ENCODE assay signal across 30 cellular contexts in the genomic region with DNA sequence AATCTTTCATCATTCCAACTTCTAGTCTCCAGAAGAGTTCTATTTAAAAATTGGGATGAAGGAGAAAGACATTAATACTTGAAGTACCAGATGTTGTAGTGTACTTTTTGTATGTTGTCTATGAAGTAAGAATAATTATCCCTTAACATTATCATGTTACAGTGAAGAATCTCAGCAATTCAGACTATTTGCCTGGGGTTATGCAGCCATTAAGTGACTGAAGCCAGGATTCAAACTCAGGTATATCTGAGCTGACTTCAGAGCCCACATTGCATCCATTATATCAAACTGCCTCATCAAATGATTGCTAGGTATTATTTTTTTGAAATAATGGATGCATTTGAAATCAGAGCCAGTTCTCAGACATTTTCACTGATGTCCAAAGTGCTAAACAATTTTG.
A peak's percentile ranks its signal among the peaks of the same experiment; 100 is the strongest.
DNase-seq lines count a peak whose midpoint lies in the region; ATAC-seq, FAIRE-seq and TF ChIP-seq lines count a peak whose summit lies in the region.
"Had no signal": no experiment of that assay in that cellular context is flagged by ENCODE, and none has a peak within 500 bp of the region (broad histone marks: within the 10 kb centered on the region; RNA-seq: fewer than 3 reads in every experiment).

No MANE protein-coding gene starts in this region.

- no peak overlapping the region for H3K4me2 ChIP-seq in SK-N-SH

- TF ChIP-seq CTCF in SK-N-SH (IDR thresholded peaks at IDR 0.05): no peak
- TF ChIP-seq CTCF in bronchial epithelial cell (IDR thresholded peaks at IDR 0.05; ENCODE audit: insufficient read depth, low read length, severe bottlenecking): no peak
- no peak for TF ChIP-seq CTCF in kidney epithelial cell (IDR thresholded peaks at IDR 0.05; ENCODE audit: insufficient read depth, low read length, poor library complexity, severe bottlenecking)
- TF ChIP-seq CTCF in testis (IDR thresholded peaks at IDR 0.05): no peak

- H3K4me1 ChIP-seq in SK-N-SH (ENCODE audit: control insufficient read depth in 1 of 2, insufficient read depth in 2 of 2, low read depth in 1 of 2, low read length in 1 of 2) (no peaks in the 10 kb centered on the region), testis (no peaks in the 10 kb centered on the region)
- H3K4me1 ChIP-seq: breast epithelium, gastrocnemius medialis, prostate gland, transverse colon had no signal

- H3K4me3 ChIP-seq in SK-N-SH (ENCODE audit: low read depth in 2 of 2, low read length in 1 of 2) (no peak overlapping the region), bronchial epithelial cell (ENCODE audit: low read depth, low read length) (no peak overlapping the region), kidney epithelial cell (ENCODE audit: low read depth, low read length) (no peak overlapping the region), testis (no peak overlapping the region)
- H3K4me3 ChIP-seq: breast epithelium, gastrocnemius medialis, MG63, prostate gland, transverse colon had no signal

- no peaks in the 10 kb centered on the region for H3K9me2 ChIP-seq in SK-N-SH

- no peaks in the 10 kb centered on the region for H3K9me3 ChIP-seq in SK-N-SH
- no peaks in the 10 kb centered on the region for H3K9me3 ChIP-seq in testis
- H3K9me3 ChIP-seq: breast epithelium, gastrocnemius medialis, MG63, prostate gland, transverse colon had no signal

- H3K27ac ChIP-seq in SK-N-SH (ENCODE audit: low read depth in 2 of 2, low read length in 1 of 2) (no peak overlapping the region), testis (no peak overlapping the region)
- H3K27ac ChIP-seq: 22Rv1, breast epithelium, gastrocnemius medialis, prostate gland, transverse colon had no signal

- intact Hi-C loops in testis (cut with DNase I; ENCODE audit: low total_unique reads): no loop called here

- no peak overlapping the region for H2AFZ ChIP-seq in SK-N-SH (ENCODE audit: low read depth)

- CTCF ChIA-PET in SK-N-SH (lab: Yijun Ruan, JAX): no interaction called here

- no peaks in the 10 kb centered on the region for H4K20me1 ChIP-seq in SK-N-SH (ENCODE audit: insufficient read depth)

- H3K79me2 ChIP-seq in SK-N-SH (ENCODE audit: insufficient read depth): peaks cover under 1% of the 10 kb centered on the region; the same call in 1 of the 2 replicates

- POLR2A ChIA-PET in SK-N-SH (lab: Yijun Ruan, JAX): no interaction called here

- H3F3A ChIP-seq in SK-N-SH (replicated peaks; ENCODE audit: insufficient read depth): no peaks in the 10 kb centered on the region

- FAIRE-seq in bronchial epithelial cell (lab: Jason Lieb, UNC) (no peak), H54 (lab: Jason Lieb, UNC) (no peak)
- FAIRE-seq: G401.6, islet of Langerhans had no signal

- no peak for TF ChIP-seq EP300 in SK-N-SH (IDR thresholded peaks at IDR 0.05; ENCODE audit: borderline replicate concordance in 1 of 2, low read depth in 1 of 2, low read length in 1 of 2)

- H3K27me3 ChIP-seq in SK-N-SH (ENCODE audit: insufficient read depth) (no peaks in the 10 kb centered on the region), bronchial epithelial cell (ENCODE audit: control insufficient read depth, insufficient read depth, low read length) (no peaks in the 10 kb centered on the region), kidney epithelial cell (ENCODE audit: control insufficient read depth, insufficient read depth, low read length) (no peaks in the 10 kb centered on the region), testis (no peaks in the 10 kb centered on the region)
- H3K27me3 ChIP-seq: breast epithelium, gastrocnemius medialis, MG63, transverse colon had no signal

- no peak for DNase-seq in SK-N-SH
- DNase-seq in bronchial epithelial cell (ENCODE audit: low read depth): peak; percentile 7
- peak; percentile 5 for DNase-seq in kidney epithelial cell (ENCODE audit: low read depth)
- no peak for DNase-seq in GDM1 (lab: John Stamatoyannopoulos, UW)
- DNase-seq in DMS153 treated with DMSO at 0.1 percent for 48 hours (lab: John Stamatoyannopoulos, UW; ENCODE audit: unreplicated experiment): no peak
- no peak for DNase-seq in H54 (ENCODE audit: insufficient read length, low spot score)
- no peak for DNase-seq in testis
- DNase-seq: activated CD4-positive, alpha-beta T cell treated with anti-CD3 and anti-CD28 coated beads for 4 hours; activated naive CD4-positive, alpha-beta T cell treated with anti-CD3 and anti-CD28 coated beads, Interleukin-2, amount 50 U/mL, for 16 hours; amygdala; C1 segment of cervical spinal cord; DMS53; gastrocnemius medialis; HFFc6; KBM-7; MG63; midbrain; naive thymus-derived CD4-positive, alpha-beta T cell; NCI-H1105 treated with DMSO at 0.1 percent for 48 hours; NCI-H2029; SHP77; stimulated activated CD4-positive, alpha-beta T cell treated with anti-CD3 and anti-CD28 coated beads, Interleukin-4, amount 100 ng/mL, for 4 hours; transverse colon had no signal

- TF ChIP-seq POLR2A in H54 (IDR thresholded peaks at IDR 0.05; ENCODE audit: low read depth, low read length) (no peak), testis (IDR thresholded peaks at IDR 0.05) (no peak)

- ATAC-seq in SK-N-SH treated with all-trans-retinoic acid at 6 μM for 48 hours: 0 out of 3 replicates have a peak, but pooled peaks have one; percentile 46
- ATAC-seq: gastrocnemius medialis; naive thymus-derived CD4-positive, alpha-beta T cell; sciatic nerve had no signal

- no peak for TF ChIP-seq RAD21 in SK-N-SH (IDR thresholded peaks at IDR 0.05; ENCODE audit: low read length)

- H3K36me3 ChIP-seq in SK-N-SH (replicated peaks in 1 of 2; ENCODE audit: control insufficient read depth in 1 of 2, insufficient read depth in 2 of 2, low read length in 1 of 2) (peaks cover 2 to 17% of the 10 kb centered on the region in 2 experiments), bronchial epithelial cell (ENCODE audit: control insufficient read depth, insufficient read depth, low read length) (no peaks in the 10 kb centered on the region), kidney epithelial cell (ENCODE audit: control insufficient read depth, insufficient read depth, low read length) (no peaks in the 10 kb centered on the region), testis (ENCODE audit: low read depth, missing control alignments) (no peaks in the 10 kb centered on the region)
- H3K36me3 ChIP-seq: breast epithelium, MG63, prostate gland had no signal

- H3K9ac ChIP-seq in SK-N-SH: no peak overlapping the region

TF ChIP-seq in SK-N-SH treated with all-trans-retinoic acid at 6 μM for 48 hours, 23 proteins besides CTCF, POLR2A, EP300 and RAD21 (continues in another document):
- no peak for TF ChIP-seq ZNF70 (CRISPR knock-in tag; IDR thresholded peaks at IDR 0.05)
- TF ChIP-seq ZNF565 (CRISPR knock-in tag; conservative IDR thresholded peaks at IDR 0.05; ENCODE audit: low read depth): no peak
- TF ChIP-seq ZFP30 (CRISPR knock-in tag; IDR thresholded peaks at IDR 0.05): no peak
- no peak for TF ChIP-seq SNAI2 (CRISPR knock-in tag; IDR thresholded peaks at IDR 0.05)
- no peak for TF ChIP-seq ZNF8 (CRISPR knock-in tag; IDR thresholded peaks at IDR 0.05)
- TF ChIP-seq, protein P1, sequence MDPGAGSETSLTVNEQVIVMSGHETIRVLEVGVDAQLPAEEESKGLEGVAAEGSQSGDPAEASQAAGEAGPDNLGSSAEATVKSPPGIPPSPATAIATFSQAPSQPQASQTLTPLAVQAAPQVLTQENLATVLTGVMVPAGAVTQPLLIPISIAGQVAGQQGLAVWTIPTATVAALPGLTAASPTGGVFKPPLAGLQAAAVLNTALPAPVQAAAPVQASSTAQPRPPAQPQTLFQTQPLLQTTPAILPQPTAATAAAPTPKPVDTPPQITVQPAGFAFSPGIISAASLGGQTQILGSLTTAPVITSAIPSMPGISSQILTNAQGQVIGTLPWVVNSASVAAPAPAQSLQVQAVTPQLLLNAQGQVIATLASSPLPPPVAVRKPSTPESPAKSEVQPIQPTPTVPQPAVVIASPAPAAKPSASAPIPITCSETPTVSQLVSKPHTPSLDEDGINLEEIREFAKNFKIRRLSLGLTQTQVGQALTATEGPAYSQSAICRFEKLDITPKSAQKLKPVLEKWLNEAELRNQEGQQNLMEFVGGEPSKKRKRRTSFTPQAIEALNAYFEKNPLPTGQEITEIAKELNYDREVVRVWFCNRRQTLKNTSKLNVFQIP (CRISPR knock-in tag; IDR thresholded peaks at IDR 0.05; ENCODE audit: borderline replicate concordance, low read depth): no peak
- TF ChIP-seq ARNTL (CRISPR knock-in tag; IDR thresholded peaks at IDR 0.05; ENCODE audit: borderline replicate concordance, low read depth): no peak
- TF ChIP-seq RARB (CRISPR knock-in tag; IDR thresholded peaks at IDR 0.05): no peak
- no peak for TF ChIP-seq PPARA (CRISPR knock-in tag; IDR thresholded peaks at IDR 0.05; ENCODE audit: borderline replicate concordance)
- no peak for TF ChIP-seq CSDC2 (CRISPR knock-in tag; IDR thresholded peaks at IDR 0.05)
- TF ChIP-seq OSR1 (CRISPR knock-in tag; IDR thresholded peaks at IDR 0.05): no peak

TF ChIP-seq in SK-N-SH, 30 proteins besides CTCF, POLR2A, EP300 and RAD21:
- TF ChIP-seq POLR2AphosphoS5 (IDR thresholded peaks at IDR 0.05; ENCODE audit: low read depth, low read length) (no peak), SIN3A (IDR thresholded peaks at IDR 0.05; ENCODE audit: borderline replicate concordance, low read depth, low read length) (no peak), RFX5 (IDR thresholded peaks at IDR 0.05; ENCODE audit: low read length) (no peak), FOXM1 (IDR thresholded peaks at IDR 0.05; ENCODE audit: low read depth) (no peak), SMC3 (IDR thresholded peaks at IDR 0.05; ENCODE audit: low read depth, low read length) (no peak), MEF2A (IDR thresholded peaks at IDR 0.05; ENCODE audit: borderline replicate concordance, low read depth) (no peak), RCOR1 (IDR thresholded peaks at IDR 0.05; ENCODE audit: low read length) (no peak)
- TF ChIP-seq, protein P2, sequence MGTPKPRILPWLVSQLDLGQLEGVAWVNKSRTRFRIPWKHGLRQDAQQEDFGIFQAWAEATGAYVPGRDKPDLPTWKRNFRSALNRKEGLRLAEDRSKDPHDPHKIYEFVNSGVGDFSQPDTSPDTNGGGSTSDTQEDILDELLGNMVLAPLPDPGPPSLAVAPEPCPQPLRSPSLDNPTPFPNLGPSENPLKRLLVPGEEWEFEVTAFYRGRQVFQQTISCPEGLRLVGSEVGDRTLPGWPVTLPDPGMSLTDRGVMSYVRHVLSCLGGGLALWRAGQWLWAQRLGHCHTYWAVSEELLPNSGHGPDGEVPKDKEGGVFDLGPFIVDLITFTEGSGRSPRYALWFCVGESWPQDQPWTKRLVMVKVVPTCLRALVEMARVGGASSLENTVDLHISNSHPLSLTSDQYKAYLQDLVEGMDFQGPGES (IDR thresholded peaks at IDR 0.05; ENCODE audit: low read depth, low read length): no peak

Comparison
In these comparisons a context has a peak if more than half of its experiments do, and no peak if none do; other contexts are left out.
1. DNase-seq: peak in bronchial epithelial cell (single experiment) and kidney epithelial cell (single experiment); none in SK-N-SH (single experiment), GDM1 (single experiment), DMS153 treated with DMSO at 0.1 percent for 48 hours (single experiment), H54 (single experiment) and testis (single experiment).